In the genomic region with DNA sequence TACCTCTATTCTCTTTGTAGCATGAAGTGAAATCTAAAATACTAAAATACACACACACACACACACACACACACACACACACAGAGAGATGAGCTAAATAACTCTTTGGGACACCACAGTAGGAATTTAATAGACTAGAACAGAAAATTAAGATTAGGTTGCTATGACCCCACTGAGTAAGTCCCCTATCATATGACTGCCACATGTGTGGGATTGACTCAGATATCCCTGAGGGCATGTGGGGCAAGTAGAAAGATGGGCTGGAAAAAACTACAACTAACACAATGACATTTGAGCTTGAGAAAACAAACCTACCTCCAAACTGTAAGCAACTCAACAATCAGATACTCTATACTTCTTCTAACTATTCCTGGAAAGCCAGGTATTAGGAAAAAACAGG, we compare ENCODE assay signal across 24 cellular contexts. TPM values are rescaled to one million over a fixed set of nuclear protein-coding genes. Genes with fewer than 3 reads are reported as not detected.
DNase-seq lines count a peak whose midpoint lies in the region; ATAC-seq, FAIRE-seq and TF ChIP-seq lines count a peak whose summit lies in the region.
"Had no signal": no experiment of that assay in that cellular context is flagged by ENCODE, and none has a peak within 500 bp of the region (broad histone marks: within the 10 kb centered on the region; RNA-seq: fewer than 3 reads in every experiment).

No MANE protein-coding gene starts in this region.

- H2BK20ac ChIP-seq in H9 (ENCODE audit: low read depth, low read length, poor library complexity, severe bottlenecking) = no peak overlapping the region

- POLR2A ChIA-PET in K562 (lab: Yijun Ruan, JAX) = interaction anchor here (0.9 to 1.6 kb wide), 3 partner anchors 23 to 203 kb away, joined by 3 to 4 read pairs (median 3); no protein-coding TSS in a partner anchor

- H3K56ac ChIP-seq in H9 (ENCODE audit: insufficient read length, low read depth, low read length) = no peak overlapping the region

- H2BK15ac ChIP-seq in H9 (ENCODE audit: low read depth, low read length) = no peak overlapping the region

- TF ChIP-seq RAD21 in K562 (CRISPR knock-in tag; conservative IDR thresholded peaks at IDR 0.05 in 1 of 2, IDR thresholded peaks at IDR 0.05 in 1 of 2) = no peak

- H3K4me2 ChIP-seq in K562 (ENCODE audit: insufficient read depth, low read length) = no peak overlapping the region
- H3K4me2 ChIP-seq in H9 (ENCODE audit: insufficient read depth, insufficient read length, low read length) = no peak overlapping the region

- H2BK5ac ChIP-seq in H9 (ENCODE audit: insufficient read length, low read length) = no peak overlapping the region

- H3K14ac ChIP-seq in H9 (ENCODE audit: insufficient read depth, low read length) = no peak overlapping the region

- in situ Hi-C loops in K562 (cut with MboI) = loop anchor here (25.0 kb wide), 1 partner anchor 508 kb away; no protein-coding TSS in a partner anchor

- H2AFZ ChIP-seq in K562 (ENCODE audit: low read depth, low read length) = no peak overlapping the region
- H2AFZ ChIP-seq in H9 (ENCODE audit: low read length) = no peak overlapping the region
- H2AFZ ChIP-seq: parathyroid adenoma had no signal

- H3K4me1 Mint-ChIP-seq in nephron progenitor cell (peaks cover 41% of the 10 kb centered on the region), H9 (peaks cover 4 to 6% of the 10 kb centered on the region in 2 experiments)
- H3K4me1 Mint-ChIP-seq: CD4-positive, alpha-beta memory T cell; immature natural killer cell; T-cell had no signal

- H2BK120ac ChIP-seq in H9 (ENCODE audit: low read depth, low read length, poor library complexity, severe bottlenecking) = no peak overlapping the region

- no peaks in the 10 kb centered on the region for H3K23me2 ChIP-seq in H9 (ENCODE audit: insufficient read length, low read depth, low read length, poor library complexity, severe bottlenecking)

- H3K4ac ChIP-seq in H9 (ENCODE audit: low read depth, low read length) = no peak overlapping the region

- H3T11ph ChIP-seq in H9 (ENCODE audit: low read length) = no peak overlapping the region

- H3K36me3 ChIP-seq in K562 (ENCODE audit: control insufficient read depth, insufficient read depth, low read length) = no peaks in the 10 kb centered on the region; the same call in 2 of the 3 replicates
- H3K36me3 ChIP-seq: adrenal gland, left lung, suprapubic skin, uterus had no signal

- H3K4me3 ChIP-seq in K562 = no peak overlapping the region
- H3K4me3 ChIP-seq: adrenal gland, left lung, suprapubic skin, uterus had no signal

- no peaks in the 10 kb centered on the region for H3K27me3 ChIP-seq in K562 (ENCODE audit: control insufficient read depth in 2 of 2, insufficient read depth in 2 of 2, low read length in 2 of 2)
- H3K27me3 ChIP-seq in H9 (ENCODE audit: insufficient read depth, low read length) = no peaks in the 10 kb centered on the region
- H3K27me3 ChIP-seq: adrenal gland, left lung, suprapubic skin, uterus had no signal

- peak overlapping the region; percentile 7 for H3K27ac Mint-ChIP-seq in nephron progenitor cell
- H3K27ac Mint-ChIP-seq in H9 = peak overlapping the region in 1 of 3 experiments; percentile 32; a peak in 2 of 7 replicates
- H3K27ac Mint-ChIP-seq: activated T-cell treated with anti-CD3 and anti-CD28 coated beads, Interleukin-2, amount 50 U/mL, for 24 hours; CD4-positive, alpha-beta memory T cell; endodermal cell; immature natural killer cell; natural killer cell treated with Interleukin-12 subunit alpha and Interleukin-12 subunit beta and Interleukin-15 and Interleukin-18, amount 100 ng/mL, for 72 hours; T-cell had no signal

- CTCF ChIA-PET in K562 (lab: Yijun Ruan, JAX; ENCODE audit: low intra/inter-chr PET ratio) = no interaction called here

- intact Hi-C loops in K562 (cut with micrococcal nuclease) = loop anchor here (10.0 kb wide), 2 partner anchors 121 to 201 kb away; no protein-coding TSS in a partner anchor

- H3K36me3 Mint-ChIP-seq in nephron progenitor cell (ENCODE audit: low read depth) (no peaks in the 10 kb centered on the region), H9 (ENCODE audit: insufficient read depth in 1 of 3, low read depth in 3 of 3) (no peaks in the 10 kb centered on the region)
- H3K36me3 Mint-ChIP-seq: CD4-positive, alpha-beta memory T cell; immature natural killer cell; natural killer cell treated with Interleukin-12 subunit alpha and Interleukin-12 subunit beta and Interleukin-15 and Interleukin-18, amount 100 ng/mL, for 72 hours; T-cell had no signal

- H4K20me1 ChIP-seq in K562 (replicated peaks; ENCODE audit: control insufficient read depth, insufficient read depth, low read length) (no peaks in the 10 kb centered on the region; the same call in 1 of the 2 replicates), H9 (ENCODE audit: control insufficient read depth, insufficient read depth, insufficient read length) (no peaks in the 10 kb centered on the region)

- H3K9ac ChIP-seq in K562 (ENCODE audit: insufficient read depth in 1 of 2, low read depth in 2 of 2, low read length in 2 of 2) = no peak overlapping the region
- no peak overlapping the region for H3K9ac ChIP-seq in H9 (ENCODE audit: extremely low read depth, insufficient read length, low read length)
- H3K9ac ChIP-seq: parathyroid adenoma had no signal

- ATAC-seq in K562 = no peak; the same call in 2 of the 3 replicates
- ATAC-seq: left lung; natural killer cell treated with Interleukin-12 subunit alpha and Interleukin-12 subunit beta and Interleukin-15 and Interleukin-18, amount 100 ng/mL, for 72 hours; T-cell had no signal

- H3K9me1 ChIP-seq in K562 (ENCODE audit: control insufficient read depth, insufficient read depth, low read length) = no peaks in the 10 kb centered on the region

- no peak overlapping the region for H3K23ac ChIP-seq in H9 (ENCODE audit: insufficient read length, low read depth, low read length)

- H3K79me2 ChIP-seq in K562 (ENCODE audit: control insufficient read depth, insufficient read depth, low read length) (peaks cover 44% of the 10 kb centered on the region), H9 (ENCODE audit: insufficient read depth, low read length) (no peaks in the 10 kb centered on the region)
- H3K79me2 ChIP-seq: parathyroid adenoma had no signal

- no peak overlapping the region for H4K8ac ChIP-seq in H9 (replicated peaks; ENCODE audit: insufficient read length, low read depth, low read length)

- no TSS peak for BruUV-seq in K562 (replicated peaks; lab: Mats Ljungman, UMichigan)

- FAIRE-seq in K562 (lab: Jason Lieb, UNC) = no peak
- FAIRE-seq: GM12891 had no signal

- no peaks in the 10 kb centered on the region for H3K9me3 Mint-ChIP-seq in nephron progenitor cell
- H3K9me3 Mint-ChIP-seq in H9 = no peaks in the 10 kb centered on the region
- H3K9me3 Mint-ChIP-seq: endodermal cell; natural killer cell treated with Interleukin-12 subunit alpha and Interleukin-12 subunit beta and Interleukin-15 and Interleukin-18, amount 100 ng/mL, for 72 hours had no signal

- TF ChIP-seq CTCF in K562 (IDR thresholded peaks at IDR 0.05 in 2 of 3, conservative IDR thresholded peaks at IDR 0.05 in 1 of 3; ENCODE audit: insufficient read depth in 2 of 3, low read depth in 1 of 3, low read length in 3 of 3) (no peak), nephron progenitor cell (IDR thresholded peaks at IDR 0.05) (no peak), H9 (conservative IDR thresholded peaks at IDR 0.05) (no peak)

- H4K91ac ChIP-seq in H9 (ENCODE audit: insufficient read length, low read depth, low read length) = no peak overlapping the region

- peak; percentile 55 for DNase-seq in EL
- peak; percentile 23 for DNase-seq in HS-27A (ENCODE audit: low read depth)
- no peak for DNase-seq in K562 (ENCODE audit: extremely low read depth in 1 of 4, low spot score in 3 of 4)
- DNase-seq in nephron progenitor cell = no peak
- DNase-seq in H9 = no peak
- DNase-seq in NK-92 treated with Interleukin-12 subunit alpha and Interleukin-12 subunit beta, amount 100 ng/mL, for 24 hours (lab: John Stamatoyannopoulos, UW) = no peak
- no peak for DNase-seq in DMS53 treated with DMSO at 0.1 percent for 48 hours (lab: John Stamatoyannopoulos, UW; ENCODE audit: unreplicated experiment)
- DNase-seq: activated T-cell treated with anti-CD3 and anti-CD28 coated beads, Interleukin-2, amount 50 U/mL, for 24 hours; adrenal gland; CD4-positive, alpha-beta memory T cell; cortex of kidney; endodermal cell; immature natural killer cell; left lung; midbrain; NCI-H1417; SIG-M5; T-cell; uterus had no signal

- no peak overlapping the region for H2BK12ac ChIP-seq in H9 (ENCODE audit: insufficient read length, low read depth, low read length)

- no peak overlapping the region for H3K4me3 Mint-ChIP-seq in nephron progenitor cell
- no peak overlapping the region; a peak in 1 of 5 replicates for H3K4me3 Mint-ChIP-seq in H9
- H3K4me3 Mint-ChIP-seq: activated T-cell treated with anti-CD3 and anti-CD28 coated beads, Interleukin-2, amount 50 U/mL, for 24 hours; CD4-positive, alpha-beta memory T cell; endodermal cell; immature natural killer cell; natural killer cell treated with Interleukin-12 subunit alpha and Interleukin-12 subunit beta and Interleukin-15 and Interleukin-18, amount 100 ng/mL, for 72 hours; T-cell had no signal

- H2AK5ac ChIP-seq in H9 (ENCODE audit: insufficient read length, low read length) = no peak overlapping the region

- no peaks in the 10 kb centered on the region for H3K79me1 ChIP-seq in H9 (ENCODE audit: insufficient read depth, low read depth, low read length, poor library complexity, severe bottlenecking)

- TF ChIP-seq POLR2A in K562 (conservative IDR thresholded peaks at IDR 0.05) = no peak

- no peak overlapping the region for H3K18ac ChIP-seq in H9 (ENCODE audit: insufficient read length, low read depth, low read length)

- no peaks in the 10 kb centered on the region for H3K9me3 ChIP-seq in K562 (replicated peaks; ENCODE audit: control insufficient read depth, insufficient read depth, low read depth, low read length)
- no peaks in the 10 kb centered on the region for H3K9me3 ChIP-seq in H9 (ENCODE audit: control insufficient read depth, low read depth, low read length)
- H3K9me3 ChIP-seq: adrenal gland, left lung, suprapubic skin, uterus had no signal

- peaks cover 0 to 5% of the 10 kb centered on the region in 2 experiments; a peak in 3 of 5 replicates for H3K4me1 ChIP-seq in K562 (replicated peaks in 1 of 2; ENCODE audit: control insufficient read depth in 2 of 2, insufficient read depth in 2 of 2, low read length in 2 of 2)
- H3K4me1 ChIP-seq in H9 (ENCODE audit: insufficient read depth, low read length) = no peaks in the 10 kb centered on the region
- H3K4me1 ChIP-seq: parathyroid adenoma, suprapubic skin, uterus had no signal

- H3K27ac ChIP-seq in K562 (ENCODE audit: extremely low read depth, low read depth, low read length) = no peak overlapping the region
- H3K27ac ChIP-seq in H9 (ENCODE audit: insufficient read length, low read depth, low read length) = no peak overlapping the region
- H3K27ac ChIP-seq: adrenal gland, left lung, parathyroid adenoma, suprapubic skin, uterus had no signal

- no peak for TF ChIP-seq EP300 in K562 (IDR thresholded peaks at IDR 0.05; ENCODE audit: low read length)

- H4K5ac ChIP-seq in H9 (ENCODE audit: insufficient read length, low read depth, low read length) = no peak overlapping the region

- H3K27me3 Mint-ChIP-seq in nephron progenitor cell (ENCODE audit: low read depth, poor library complexity) (no peaks in the 10 kb centered on the region), H9 (ENCODE audit: low read depth) (no peaks in the 10 kb centered on the region)
- H3K27me3 Mint-ChIP-seq: activated T-cell treated with anti-CD3 and anti-CD28 coated beads, Interleukin-2, amount 50 U/mL, for 24 hours; CD4-positive, alpha-beta memory T cell; natural killer cell treated with Interleukin-12 subunit alpha and Interleukin-12 subunit beta and Interleukin-15 and Interleukin-18, amount 100 ng/mL, for 72 hours; T-cell had no signal

RNA-seq across cellular contexts. Expression of a gene that starts 27.0 kb away (rescaled TPM):
- 13.3 and 20.2 TPM in 2 replicates for total RNA-seq in K562 (2011; cell fraction: chromatin; rRNA removed; ENCODE audit: low replicate concordance)
- total RNA-seq in K562 (2011; cell fraction: nucleolus; rRNA removed) = 10.0 and 13.8 TPM in 2 replicates
- total RNA-seq in K562 (2011; cell fraction: nucleoplasm; rRNA removed) = 19.4 and 20.5 TPM in 2 replicates
- total RNA-seq in K562 (2014; rRNA removed) = 21.6 and 25.8 TPM in 2 replicates
- total RNA-seq in K562 (2014; rRNA removed; fragmentation: Illumina TruSeq; extraction: Trizol) = 40.8 and 44.8 TPM in 2 replicates
- total RNA-seq in K562 (2015; rRNA removed; fragmentation: Illumina TruSeq; extraction: Trizol) = 34.8 and 46.9 TPM in 2 replicates
- total RNA-seq in K562 (2021) = 25.1 and 28.7 TPM in 2 replicates
- 9.3 and 15.2 TPM in 2 replicates for polyA plus RNA-seq in K562 (2011; rRNA removed)
- polyA plus RNA-seq in K562 (2011; cell fraction: cytosol; rRNA removed) = 4.5 and 5.1 TPM in 2 replicates
- 4.8 and 6.0 TPM in 2 replicates for polyA plus RNA-seq in K562 (2011; cell fraction: nucleus; rRNA removed)
- 20.9 and 25.7 TPM in 2 replicates for polyA plus RNA-seq in K562 (2012)
- polyA plus RNA-seq in K562 (2014; fragmentation: Illumina TruSeq; extraction: Trizol) = 20.1 and 21.5 TPM in 2 replicates
- polyA plus RNA-seq in K562 (2014; fragmentation: Nextera tagmentation; extraction: Ambion mirVana) = 10 to 100 TPM; 44.6 to 46.7 TPM
- 15.7 and 17.7 TPM in 2 replicates for polyA plus RNA-seq in K562 (2014; rRNA removed)
- polyA minus RNA-seq in K562 (2011; rRNA and poly(A)+ RNA removed) = 16.4 and 16.5 TPM in 2 replicates
- 9.4 and 12.5 TPM in 2 replicates for polyA minus RNA-seq in K562 (2011; cell fraction: cytosol; rRNA and poly(A)+ RNA removed)
- polyA minus RNA-seq in K562 (2011; cell fraction: nucleus; rRNA and poly(A)+ RNA removed) = 11.3 and 17.9 TPM in 2 replicates
- 5.8 and 7.1 TPM in 2 replicates for total RNA-seq in H9 (2021)
- total RNA-seq: CD4-positive, alpha-beta memory T cell; natural killer cell treated with Interleukin-12 subunit alpha and Interleukin-12 subunit beta and Interleukin-15 and Interleukin-18, amount 100 ng/mL, for 72 hours; OCI-LY7; T-cell had no signal
- polyA plus RNA-seq: CD4-positive, alpha-beta memory T cell; immature natural killer cell had no signal

RNA-seq across cellular contexts. Expression of a gene that starts 52.3 kb away (rescaled TPM):
- total RNA-seq in K562 (2011; cell fraction: chromatin; rRNA removed; ENCODE audit: low replicate concordance) = 16.2 and 80.1 TPM in 2 replicates
- 8.0 and 9.2 TPM in 2 replicates for total RNA-seq in K562 (2011; cell fraction: nucleolus; rRNA removed)
- 15.2 and 29.5 TPM in 2 replicates for total RNA-seq in K562 (2011; cell fraction: nucleoplasm; rRNA removed)
- total RNA-seq in K562 (2014; rRNA removed) (8.2 and 9.8 TPM in 2 replicates), K562 (2014; rRNA removed; fragmentation: Illumina TruSeq; extraction: Trizol) (21.9 and 22.2 TPM in 2 replicates), K562 (2015; rRNA removed; fragmentation: Illumina TruSeq; extraction: Trizol) (16.8 and 21.1 TPM in 2 replicates), K562 (2021) (14.5 and 14.9 TPM in 2 replicates), H9 (2021) (13.4 and 15.6 TPM in 2 replicates)
- polyA plus RNA-seq in K562 (2011; rRNA removed) (7.1 and 10.1 TPM in 2 replicates), K562 (2014; fragmentation: Illumina TruSeq; extraction: Trizol) (11.4 and 12.4 TPM in 2 replicates), K562 (2014; fragmentation: Nextera tagmentation; extraction: Ambion mirVana) (1 to 10 TPM; 6.7 to 9.5 TPM), K562 (2014; rRNA removed) (14.7 and 15.2 TPM in 2 replicates)
- 0.95 and 1.4 TPM in 2 replicates for polyA plus RNA-seq in K562 (2011; cell fraction: cytosol; rRNA removed)
- 6.7 and 9.6 TPM in 2 replicates for polyA plus RNA-seq in K562 (2011; cell fraction: nucleus; rRNA removed)
- 5.5 and 9.7 TPM in 2 replicates for polyA plus RNA-seq in K562 (2012)
- 30.3 and 36.4 TPM in 2 replicates for polyA minus RNA-seq in K562 (2011; rRNA and poly(A)+ RNA removed)
- 7.3 and 7.9 TPM in 2 replicates for polyA minus RNA-seq in K562 (2011; cell fraction: cytosol; rRNA and poly(A)+ RNA removed)
- polyA minus RNA-seq in K562 (2011; cell fraction: nucleus; rRNA and poly(A)+ RNA removed) = 28.9 and 63.2 TPM in 2 replicates
- total RNA-seq: natural killer cell treated with Interleukin-12 subunit alpha and Interleukin-12 subunit beta and Interleukin-15 and Interleukin-18, amount 100 ng/mL, for 72 hours; OCI-LY7 had no signal
- polyA plus RNA-seq: immature natural killer cell had no signal

Comparison
In these comparisons a context has a peak if more than half of its experiments do, and no peak if none do; other contexts are left out.
1. DNase-seq: peak in EL (single experiment) and HS-27A (single experiment); none in K562 (0 of 4), nephron progenitor cell (single experiment), H9 (single experiment), NK-92 treated with Interleukin-12 subunit alpha and Interleukin-12 subunit beta, amount 100 ng/mL, for 24 hours (single experiment) and DMS53 treated with DMSO at 0.1 percent for 48 hours (single experiment).